1 cellular context compared by ENCODE assay signal in the genomic region with DNA sequence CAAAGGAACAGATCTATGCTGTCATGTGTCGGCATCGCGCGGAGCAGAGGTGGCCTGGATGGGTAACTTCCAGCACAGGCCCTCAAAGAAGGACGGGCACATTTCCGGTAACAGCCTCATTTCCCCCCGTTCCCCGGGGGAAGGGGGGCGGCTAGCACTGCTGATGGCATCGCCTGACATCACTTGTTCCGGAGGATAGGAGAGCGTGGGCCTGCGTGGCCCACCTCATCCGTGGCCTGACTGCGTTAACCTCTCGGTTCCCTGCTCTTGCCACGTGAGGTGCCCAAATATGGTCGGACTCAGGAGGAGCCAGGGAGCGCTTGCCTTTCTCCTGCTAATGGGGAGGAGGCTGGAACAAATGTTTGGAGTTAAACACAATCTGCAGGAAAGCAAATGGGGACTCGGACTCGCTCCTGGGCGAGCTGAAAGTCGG.
TF ChIP-seq lines count a peak whose summit lies in the region.

A gene with protein sequence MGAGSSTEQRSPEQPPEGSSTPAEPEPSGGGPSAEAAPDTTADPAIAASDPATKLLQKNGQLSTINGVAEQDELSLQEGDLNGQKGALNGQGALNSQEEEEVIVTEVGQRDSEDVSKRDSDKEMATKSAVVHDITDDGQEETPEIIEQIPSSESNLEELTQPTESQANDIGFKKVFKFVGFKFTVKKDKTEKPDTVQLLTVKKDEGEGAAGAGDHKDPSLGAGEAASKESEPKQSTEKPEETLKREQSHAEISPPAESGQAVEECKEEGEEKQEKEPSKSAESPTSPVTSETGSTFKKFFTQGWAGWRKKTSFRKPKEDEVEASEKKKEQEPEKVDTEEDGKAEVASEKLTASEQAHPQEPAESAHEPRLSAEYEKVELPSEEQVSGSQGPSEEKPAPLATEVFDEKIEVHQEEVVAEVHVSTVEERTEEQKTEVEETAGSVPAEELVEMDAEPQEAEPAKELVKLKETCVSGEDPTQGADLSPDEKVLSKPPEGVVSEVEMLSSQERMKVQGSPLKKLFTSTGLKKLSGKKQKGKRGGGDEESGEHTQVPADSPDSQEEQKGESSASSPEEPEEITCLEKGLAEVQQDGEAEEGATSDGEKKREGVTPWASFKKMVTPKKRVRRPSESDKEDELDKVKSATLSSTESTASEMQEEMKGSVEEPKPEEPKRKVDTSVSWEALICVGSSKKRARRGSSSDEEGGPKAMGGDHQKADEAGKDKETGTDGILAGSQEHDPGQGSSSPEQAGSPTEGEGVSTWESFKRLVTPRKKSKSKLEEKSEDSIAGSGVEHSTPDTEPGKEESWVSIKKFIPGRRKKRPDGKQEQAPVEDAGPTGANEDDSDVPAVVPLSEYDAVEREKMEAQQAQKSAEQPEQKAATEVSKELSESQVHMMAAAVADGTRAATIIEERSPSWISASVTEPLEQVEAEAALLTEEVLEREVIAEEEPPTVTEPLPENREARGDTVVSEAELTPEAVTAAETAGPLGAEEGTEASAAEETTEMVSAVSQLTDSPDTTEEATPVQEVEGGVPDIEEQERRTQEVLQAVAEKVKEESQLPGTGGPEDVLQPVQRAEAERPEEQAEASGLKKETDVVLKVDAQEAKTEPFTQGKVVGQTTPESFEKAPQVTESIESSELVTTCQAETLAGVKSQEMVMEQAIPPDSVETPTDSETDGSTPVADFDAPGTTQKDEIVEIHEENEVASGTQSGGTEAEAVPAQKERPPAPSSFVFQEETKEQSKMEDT (N-terminal part only) (plus strand): TSS at position 365 of the 433 bp plus-strand sequence. CDS start 596 bp downstream, outside the sequence.

TF ChIP-seq in IMR-90, 13 proteins besides CTCF, POLR2A, EP300 and RAD21:
- no peak for TF ChIP-seq MXI1 (IDR thresholded peaks at IDR 0.05; ENCODE audit: borderline replicate concordance, low read depth, low read length)
- TF ChIP-seq, protein P1, sequence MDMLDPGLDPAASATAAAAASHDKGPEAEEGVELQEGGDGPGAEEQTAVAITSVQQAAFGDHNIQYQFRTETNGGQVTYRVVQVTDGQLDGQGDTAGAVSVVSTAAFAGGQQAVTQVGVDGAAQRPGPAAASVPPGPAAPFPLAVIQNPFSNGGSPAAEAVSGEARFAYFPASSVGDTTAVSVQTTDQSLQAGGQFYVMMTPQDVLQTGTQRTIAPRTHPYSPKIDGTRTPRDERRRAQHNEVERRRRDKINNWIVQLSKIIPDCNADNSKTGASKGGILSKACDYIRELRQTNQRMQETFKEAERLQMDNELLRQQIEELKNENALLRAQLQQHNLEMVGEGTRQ (IDR thresholded peaks at IDR 0.05; ENCODE audit: low read depth, low read length), result 0 out of 2 replicates have a peak, but pooled peaks have one; percentile 5
